In genomic region chr17:30707724-30708240, GRCh38 we compare ENCODE assay signal across 8 cellular contexts.
DNase-seq lines count a peak whose midpoint lies in the region; TF ChIP-seq lines count a peak whose summit lies in the region.
"Not testable (repeated sequence)": the region's sequence is repeated elsewhere in the genome, so short reads cannot be mapped to it uniquely, and the experiment has no call there.

No MANE protein-coding gene starts in this region.

- peak overlapping the region; percentile 85 for H3K4me3 Mint-ChIP-seq in activated CD4-positive, alpha-beta memory T cell treated with anti-CD3 and anti-CD28 coated beads for 36 hours

- H3K36me3 Mint-ChIP-seq in activated CD4-positive, alpha-beta memory T cell treated with anti-CD3 and anti-CD28 coated beads for 36 hours: not testable (repeated sequence)

- H3K27ac ChIP-seq in HUES64 (ENCODE audit: low read depth, low read length): peak overlapping the region; percentile 97
- peak overlapping the region; percentile 80 for H3K27ac ChIP-seq in colonic mucosa
- not testable (repeated sequence) for H3K27ac ChIP-seq in iPS DF 6.9 (ENCODE audit: low read length)
- H3K27ac ChIP-seq in neural cell (ENCODE audit: low read length): peak overlapping the region; percentile 98
- peak overlapping the region; percentile 80 for H3K27ac ChIP-seq in thymus (ENCODE audit: low read depth)

- POLR2A ChIA-PET in activated CD4-positive, alpha-beta memory T cell treated with anti-CD3 and anti-CD28 coated beads for 36 hours (lab: Charles Lee): interaction anchor here (0.9 kb wide), 1 partner anchor 116 kb away, joined by 3 read pairs; the partner anchor contains the start of gene CRLF3

- H3K4me1 ChIP-seq in HUES64 (ENCODE audit: insufficient read depth, low read length); NT2/D1 (ENCODE audit: insufficient read depth, insufficient read length); colonic mucosa; iPS DF 6.9 (ENCODE audit: control insufficient read depth, insufficient read depth, low read length); thymus (ENCODE audit: control insufficient read depth, insufficient read depth, low read length): not testable (repeated sequence)

- not testable (repeated sequence) for H3K9me2 ChIP-seq in neural cell (ENCODE audit: insufficient read depth, low read length)

- H4K20me1 ChIP-seq in neural cell (ENCODE audit: insufficient read depth): peaks cover 11% of the 10 kb centered on the region

- H3K4me3 ChIP-seq in HUES64 (ENCODE audit: low read length): peak overlapping the region; percentile 85
- peak overlapping the region; percentile 62 for H3K4me3 ChIP-seq in NT2/D1 (ENCODE audit: insufficient read length, low read depth)
- H3K4me3 ChIP-seq in colonic mucosa: peak overlapping the region; percentile 76
- peak overlapping the region; percentile 65; the same call in 1 of the 2 replicates for H3K4me3 ChIP-seq in iPS DF 6.9 (ENCODE audit: low read length)
- H3K4me3 ChIP-seq in neural cell (ENCODE audit: low read length): peak overlapping the region; percentile 68
- peak overlapping the region; percentile 69 for H3K4me3 ChIP-seq in thymus (ENCODE audit: low read length)

- H3K27ac Mint-ChIP-seq in activated CD4-positive, alpha-beta memory T cell treated with anti-CD3 and anti-CD28 coated beads for 36 hours: peak overlapping the region; percentile 69

- TF ChIP-seq EP300 in neural cell (conservative IDR thresholded peaks at IDR 0.05; ENCODE audit: poor library complexity, severe bottlenecking): not testable (repeated sequence)

- not testable (repeated sequence) for H3K4me2 ChIP-seq in neural cell (ENCODE audit: low read length)

- peak overlapping the region; percentile 90 for H3K9ac ChIP-seq in HUES64 (ENCODE audit: low read depth, low read length)
- peak overlapping the region; percentile 77 for H3K9ac ChIP-seq in NT2/D1 (ENCODE audit: insufficient read length, low read depth)
- peak overlapping the region; percentile 52 to 57 for H3K9ac ChIP-seq in colonic mucosa (ENCODE audit: low read depth in 2 of 2, low read length in 2 of 2)
- H3K9ac ChIP-seq in neural cell (ENCODE audit: low read length): peak overlapping the region; percentile 88

- H3K9me3 Mint-ChIP-seq in activated CD4-positive, alpha-beta memory T cell treated with anti-CD3 and anti-CD28 coated beads for 36 hours: not testable (repeated sequence)

- not testable (repeated sequence) for H3K9me3 ChIP-seq in HUES64 (ENCODE audit: insufficient read depth, low read depth, low read length); NT2/D1 (ENCODE audit: insufficient read depth, low read length); colonic mucosa; iPS DF 6.9 (ENCODE audit: control insufficient read depth, insufficient read depth, low read length); neural cell (ENCODE audit: low read length); thymus (ENCODE audit: control insufficient read depth)

- CTCF ChIA-PET in activated CD4-positive, alpha-beta memory T cell treated with anti-CD3 and anti-CD28 coated beads for 36 hours (lab: Charles Lee): not testable (repeated sequence)

- H3K4me1 Mint-ChIP-seq in activated CD4-positive, alpha-beta memory T cell treated with anti-CD3 and anti-CD28 coated beads for 36 hours (ENCODE audit: low read depth): peaks cover 28% of the 10 kb centered on the region

- TF ChIP-seq RAD21 in neural cell (conservative IDR thresholded peaks at IDR 0.05): not testable (repeated sequence)

- peak overlapping the region; percentile 30 for H2AFZ ChIP-seq in neural cell (ENCODE audit: low read depth, low read length)

- intact Hi-C loops in activated CD4-positive, alpha-beta memory T cell treated with anti-CD3 and anti-CD28 coated beads for 36 hours (cut with micrococcal nuclease); colonic mucosa (cut with DNase I): not testable (repeated sequence)

- WGBS in HUES64: 1% methylated on average over 18 of the region's 18 CpGs
- no CpG with 5 or more reads among the region's 18 CpGs for WGBS in iPS DF 6.9 (ENCODE audit: insufficient coverage, insufficient read length)
- WGBS in thymus: 3% methylated on average over 18 of the region's 18 CpGs

- not testable (repeated sequence) for H3F3A ChIP-seq in neural cell (ENCODE audit: insufficient read depth, low read length, poor library complexity, severe bottlenecking)

- H3K27me3 Mint-ChIP-seq in activated CD4-positive, alpha-beta memory T cell treated with anti-CD3 and anti-CD28 coated beads for 36 hours: peaks cover 21% of the 10 kb centered on the region

- H3K27me3 ChIP-seq in HUES64 (ENCODE audit: insufficient read depth, low read length); NT2/D1 (ENCODE audit: insufficient read depth, insufficient read length); colonic mucosa; iPS DF 6.9 (ENCODE audit: control insufficient read depth, insufficient read depth, low read length); neural cell (ENCODE audit: insufficient read depth, low read depth, low read length); thymus (ENCODE audit: control insufficient read depth, insufficient read depth): not testable (repeated sequence)

- DNase-seq in DMS153 (lab: John Stamatoyannopoulos, UW) (peak; percentile 60), colonic mucosa (peak; percentile 57)
- not testable (repeated sequence) for DNase-seq in NT2/D1 (ENCODE audit: low read depth, low spot score); iPS DF 6.9 (ENCODE audit: low read depth, low spot score)
- peak; percentile 23 for DNase-seq in activated CD4-positive, alpha-beta memory T cell treated with anti-CD3 and anti-CD28 coated beads for 36 hours

- TF ChIP-seq CTCF in colonic mucosa (IDR thresholded peaks at IDR 0.05); neural cell (IDR thresholded peaks at IDR 0.05; ENCODE audit: poor library complexity, severe bottlenecking): not testable (repeated sequence)

- peaks cover 20% of the 10 kb centered on the region for H3K79me2 ChIP-seq in neural cell (replicated peaks; ENCODE audit: insufficient read depth, low read length)

- H3K36me3 ChIP-seq in HUES64 (ENCODE audit: insufficient read depth, low read length); NT2/D1 (ENCODE audit: insufficient read depth, insufficient read length, low read length); colonic mucosa; iPS DF 6.9 (ENCODE audit: control insufficient read depth, insufficient read depth, low read length); neural cell (ENCODE audit: insufficient read depth, low read length); thymus (ENCODE audit: control insufficient read depth, insufficient read depth): not testable (repeated sequence)
